ENCODE assay signal across 29 cellular contexts in genomic region chr19:39826311-39826945, GRCh38. TPM values are rescaled to one million over a fixed set of nuclear protein-coding genes. Genes with fewer than 3 reads are reported as not detected.
DNase-seq lines count a peak whose midpoint lies in the region; TF ChIP-seq lines count a peak whose summit lies in the region.
"Had no signal": no experiment of that assay in that cellular context is flagged by ENCODE, and none has a peak within 500 bp of the region (broad histone marks: within the 10 kb centered on the region; RNA-seq: fewer than 3 reads in every experiment).

No MANE protein-coding gene starts in this region.

- no peaks in the 10 kb centered on the region for H3K9me3 Mint-ChIP-seq in Caco-2 (ENCODE audit: unreplicated experiment)
- H3K9me3 Mint-ChIP-seq: CD4-positive, alpha-beta memory T cell; H9; HFFc6 had no signal

- no peaks in the 10 kb centered on the region for H3K4me1 Mint-ChIP-seq in Caco-2 (ENCODE audit: low read depth, unreplicated experiment)

- no peak overlapping the region for H3K27ac Mint-ChIP-seq in Caco-2 (ENCODE audit: unreplicated experiment)
- H3K27ac Mint-ChIP-seq: H9, HFFc6 had no signal

- H3K9me3 ChIP-seq in osteoblast (ENCODE audit: low read depth, low read length), result no peaks in the 10 kb centered on the region
- H3K9me3 ChIP-seq in spleen, result no peaks in the 10 kb centered on the region
- no peaks in the 10 kb centered on the region for H3K9me3 ChIP-seq in Caco-2
- H3K9me3 ChIP-seq: A549, MG63, SJSA1 had no signal

- H4K20me1 ChIP-seq in osteoblast (ENCODE audit: insufficient read depth, low read length), result peaks cover 10% of the 10 kb centered on the region

- no peaks in the 10 kb centered on the region for H3K27me3 Mint-ChIP-seq in Caco-2 (ENCODE audit: insufficient read depth, unreplicated experiment)
- H3K27me3 Mint-ChIP-seq: CD4-positive, alpha-beta memory T cell had no signal

- WGBS in spleen, 5 donors, result 95 to 96% (median 96%) methylated on average over 15 to 35 of the region's 35 CpGs

- H3K79me2 ChIP-seq in osteoblast (ENCODE audit: insufficient read depth, low read length), result peaks cover 16% of the 10 kb centered on the region

- H2AFZ ChIP-seq in osteoblast (ENCODE audit: low read length), result no peak overlapping the region
- H2AFZ ChIP-seq: GM23248, PC-9 had no signal

- POLR2A ChIA-PET in RWPE1 (lab: Yijun Ruan, JAX; ENCODE audit: low non-redundant PET) (interaction anchor here (0.7 kb wide), 1 partner anchor 1703 kb away, joined by 6 read pairs; no protein-coding TSS in a partner anchor), Caco-2 (lab: Charles Lee) (no interaction called here)

- no peak for TF ChIP-seq POLR2A in spleen (IDR thresholded peaks at IDR 0.05)

- CTCF ChIA-PET in RWPE1 (lab: Yijun Ruan, JAX) (no interaction called here), Caco-2 (lab: Charles Lee) (interaction anchor here (0.5 kb wide), 1 partner anchor 412 kb away, joined by 4 read pairs; no protein-coding TSS in a partner anchor)

- H3K36me3 ChIP-seq in H7 (replicated peaks; ENCODE audit: control insufficient read depth, insufficient read depth, low read length), result peaks cover 2% of the 10 kb centered on the region
- H3K36me3 ChIP-seq in osteoblast (ENCODE audit: insufficient read depth, low read length), result peaks cover 33% of the 10 kb centered on the region
- peaks cover 0 to 65% (median 52%) of the 10 kb centered on the region in 6 donors for H3K36me3 ChIP-seq in spleen
- H3K36me3 ChIP-seq in Caco-2 (ENCODE audit: control insufficient read depth, insufficient read depth, low read length), result peaks cover 2% of the 10 kb centered on the region; the same call in 1 of the 2 replicates

- peak; percentile 49 for DNase-seq in H7
- no peak for DNase-seq in RWPE1 (ENCODE audit: low spot score)
- peak; percentile 46 for DNase-seq in osteoblast (ENCODE audit: insufficient read length, low spot score, missing footprints)
- DNase-seq in spleen, result peak; percentile 79
- no peak for DNase-seq in stimulated activated CD4-positive, alpha-beta T cell treated with anti-CD3 and anti-CD28 coated beads, Interleukin-12 subunit alpha, Interleukin-12 subunit beta, amount 100 ng/mL, for 4 hours
- no peak for DNase-seq in G401 (ENCODE audit: low spot score)
- DNase-seq in Caco-2, result no peak
- DNase-seq: AML-193; C1 segment of cervical spinal cord; CD4-positive, alpha-beta memory T cell; COR-L47; GDM1; GM23248; H9; HFFc6; KG1; MG63; NCI-H1105 treated with DMSO at 0.1 percent for 48 hours; NCI-H146; NCI-H1930; NCI-H446; NCI-H526; NCI-H82; PC-9; Right ventricle myocardium superior had no signal

- H3K4me3 ChIP-seq in H7 (ENCODE audit: insufficient read depth, low read depth, low read length) (no peak overlapping the region), osteoblast (ENCODE audit: insufficient read depth, low read length) (no peak overlapping the region), spleen (no peak overlapping the region), Caco-2 (ENCODE audit: low read depth, low read length) (no peak overlapping the region)
- H3K4me3 ChIP-seq: A549, GM12878, GM23248, MG63, PC-9, SJSA1 had no signal

- no TSS peak for BruUV-seq in Caco-2 (replicated peaks; lab: Mats Ljungman, UMichigan)

- no peak overlapping the region for H3K4me2 ChIP-seq in osteoblast (ENCODE audit: insufficient read depth, low read length)
- H3K4me2 ChIP-seq: A549, PC-9 had no signal

- H3K4me1 ChIP-seq in osteoblast (ENCODE audit: insufficient read depth, low read length), result peaks cover 7% of the 10 kb centered on the region
- H3K4me1 ChIP-seq in spleen, result peaks cover 5 to 77% (median 22%) of the 10 kb centered on the region in 6 donors
- H3K4me1 ChIP-seq in Caco-2, result no peaks in the 10 kb centered on the region
- H3K4me1 ChIP-seq: A549 had no signal

- TF ChIP-seq CTCF in RWPE1 (conservative IDR thresholded peaks at IDR 0.05; ENCODE audit: low read depth) (no peak), osteoblast (IDR thresholded peaks at IDR 0.05; ENCODE audit: extremely low read depth, low read depth, low read length) (no peak), spleen (IDR thresholded peaks at IDR 0.05 in 8 of 11, conservative IDR thresholded peaks at IDR 0.05 in 3 of 11) (no peak), Caco-2 (IDR thresholded peaks at IDR 0.05; ENCODE audit: insufficient read depth in 1 of 2, low read depth in 1 of 2, low read length in 1 of 2, severe bottlenecking in 1 of 2, unreplicated experiment in 1 of 2) (no peak)

- in situ Hi-C loops in G401 (cut with HindIII; ENCODE audit: low sequenced_read_pairs), result no loop called here

- intact Hi-C loops in spleen (cut with DNase I; ENCODE audit: low total_unique reads) (no loop called here), Caco-2 (cut with micrococcal nuclease; ENCODE audit: unreplicated experiment) (no loop called here)

- no peak overlapping the region for H3K4me3 Mint-ChIP-seq in Caco-2 (ENCODE audit: unreplicated experiment)
- H3K4me3 Mint-ChIP-seq: H9, HFFc6 had no signal

- H3K27ac ChIP-seq in RWPE1 (peak overlapping the region; percentile 72), osteoblast (ENCODE audit: low read depth, low read length) (no peak overlapping the region), spleen (no peak overlapping the region)
- H3K27ac ChIP-seq: A549, GM23248, PC-9, SJSA1 had no signal

- no peaks in the 10 kb centered on the region for H3K27me3 ChIP-seq in H7 (ENCODE audit: control insufficient read depth, insufficient read depth, low read length)
- no peaks in the 10 kb centered on the region for H3K27me3 ChIP-seq in osteoblast (ENCODE audit: insufficient read depth, low read length)
- no peaks in the 10 kb centered on the region for H3K27me3 ChIP-seq in spleen (replicated peaks in 1 of 7)
- H3K27me3 ChIP-seq in Caco-2 (replicated peaks; ENCODE audit: control insufficient read depth, insufficient read depth, low read length), result no peaks in the 10 kb centered on the region
- H3K27me3 ChIP-seq: MG63, SJSA1 had no signal

- H3K36me3 Mint-ChIP-seq in Caco-2 (ENCODE audit: insufficient read depth, unreplicated experiment), result peaks cover 22% of the 10 kb centered on the region

RNA-seq across cellular contexts. Expression of gene DYRK1B, which starts 7.5 kb away (rescaled TPM):
- 5.4 and 6.9 TPM in 2 replicates for total RNA-seq in H7 (2014; rRNA removed; shearing (Covaris generic))
- total RNA-seq in osteoblast (17.1 and 19.5 TPM in 2 replicates), spleen (10 to 100 TPM; 15.1 to 32.7 (median 18.8) TPM), Caco-2 (2022) (4.8 and 5.4 TPM in 2 replicates)
- 10 to 100 TPM; 11.2 to 19.8 (median 13.6) TPM for polyA plus RNA-seq in spleen
- total RNA-seq in G401 (2014; rRNA removed; shearing (Covaris generic)), result 11.8 and 12.9 TPM in 2 replicates

RNA-seq across cellular contexts. Expression of gene FBL, which starts 19.8 kb away (rescaled TPM):
- total RNA-seq in H7 (2014; rRNA removed; shearing (Covaris generic)), result 376 and 414 TPM in 2 replicates
- 69.0 and 87.2 TPM in 2 replicates for total RNA-seq in osteoblast
- 100 to 1,000 TPM; 126 to 212 (median 174) TPM for total RNA-seq in spleen
- polyA plus RNA-seq in spleen, result 100 to 1,000 TPM; 298 to 403 (median 348) TPM
- total RNA-seq in G401 (2014; rRNA removed; shearing (Covaris generic)), result 505 and 527 TPM in 2 replicates
- 374 and 411 TPM in 2 replicates for total RNA-seq in Caco-2 (2022)

RNA-seq across cellular contexts. Expression of gene LEUTX, which starts 47.8 kb away (rescaled TPM):
- not detected in 2 replicates for total RNA-seq in H7 (2014; rRNA removed; shearing (Covaris generic))
- not detected in 2 replicates for total RNA-seq in osteoblast
- not detected for total RNA-seq in spleen
- not detected for polyA plus RNA-seq in spleen
- total RNA-seq in G401 (2014; rRNA removed; shearing (Covaris generic)), result 0.74 TPM in 1 of 2 replicates, not detected in the other
- not detected in 2 replicates for total RNA-seq in Caco-2 (2022)
- total RNA-seq: CD4-positive, alpha-beta memory T cell; GM12878; GM23248; H9; HFFc6; PC-9; Right ventricle myocardium superior; RPMI7951; SJSA1 had no signal
- polyA plus RNA-seq: A549; CD4-positive, alpha-beta memory T cell; GM23248 had no signal

Comparison
In these comparisons a context has a peak if more than half of its experiments do, and no peak if none do; other contexts are left out.
1. DNase-seq: peak in H7 (single experiment), osteoblast (single experiment) and spleen (single experiment); none in RWPE1 (single experiment), stimulated activated CD4-positive, alpha-beta T cell treated with anti-CD3 and anti-CD28 coated beads, Interleukin-12 subunit alpha, Interleukin-12 subunit beta, amount 100 ng/mL, for 4 hours (single experiment), G401 (single experiment) and Caco-2 (0 of 2).